ENCODE assay signal across 1 cellular context in genomic region chr4:6909113-6909969, GRCh38.
A peak's percentile ranks its signal among the peaks of the same experiment; 100 is the strongest.
TF ChIP-seq lines count a peak whose summit lies in the region.

Gene TBC1D14, plus strand, starts transcription at chr4:6909826. Its CDS starts 13,564 bp downstream, at chr4:6923390.

TF ChIP-seq in HepG2, 621 proteins besides CTCF, POLR2A, EP300 and RAD21 (continued from another document and continues in another):
- TF ChIP-seq ZFP91 (CRISPR knock-in tag; IDR thresholded peaks at IDR 0.05; ENCODE audit: borderline replicate concordance) (peak; percentile 65; the same call in 1 of the 2 replicates), HNRNPL (IDR thresholded peaks at IDR 0.05; ENCODE audit: low read depth, low read length) (peak; percentile 56; the same call in 1 of the 2 replicates), REL (CRISPR knock-in tag; conservative IDR thresholded peaks at IDR 0.05) (no peak), ZNF703 (CRISPR knock-in tag; IDR thresholded peaks at IDR 0.05; ENCODE audit: borderline replicate concordance) (0 out of 2 replicates have a peak, but pooled peaks have one; percentile 36), PHF21A (CRISPR knock-in tag; IDR thresholded peaks at IDR 0.05) (peak; percentile 66), KLF13 (CRISPR knock-in tag; IDR thresholded peaks at IDR 0.05) (no peak), ZNF207 (IDR thresholded peaks at IDR 0.05; ENCODE audit: borderline replicate concordance) (no peak), TFE3 (CRISPR knock-in tag; IDR thresholded peaks at IDR 0.05) (no peak), AHDC1 (CRISPR knock-in tag; IDR thresholded peaks at IDR 0.05; ENCODE audit: borderline replicate concordance) (no peak), NR2C2 (CRISPR knock-in tag; IDR thresholded peaks at IDR 0.05; ENCODE audit: borderline replicate concordance) (peak; percentile 46; the same call in 1 of the 2 replicates), ZNF546 (CRISPR knock-in tag; conservative IDR thresholded peaks at IDR 0.05) (0 out of 2 replicates have a peak, but pooled peaks have one; percentile 62), ZNF816 (CRISPR knock-in tag; IDR thresholded peaks at IDR 0.05; ENCODE audit: borderline replicate concordance) (peak; percentile 56; the same call in 1 of the 2 replicates), SIN3B (IDR thresholded peaks at IDR 0.05; ENCODE audit: low read length) (peak; percentile 68), SALL2 (CRISPR knock-in tag; IDR thresholded peaks at IDR 0.05) (0 out of 2 replicates have a peak, but pooled peaks have one; percentile 17), BRD4 (CRISPR knock-in tag; IDR thresholded peaks at IDR 0.05) (peak; percentile 21; the same call in 1 of the 2 replicates), CHD2 (IDR thresholded peaks at IDR 0.05; ENCODE audit: low read depth, low read length) (0 out of 2 replicates have a peak, but pooled peaks have one; percentile 46), SNAPC2 (CRISPR knock-in tag; IDR thresholded peaks at IDR 0.05) (0 out of 2 replicates have a peak, but pooled peaks have one; percentile 62), U2AF1 (optimal IDR thresholded peaks at IDR 0.05; ENCODE audit: low read depth, low read length) (peak; percentile 92), RBM39 (IDR thresholded peaks at IDR 0.05; ENCODE audit: low read depth, low read length, poor library complexity, severe bottlenecking) (peak; percentile 64), REPIN1 (CRISPR knock-in tag; IDR thresholded peaks at IDR 0.05; ENCODE audit: borderline replicate concordance, low read depth) (peak; percentile 42; the same call in 1 of the 2 replicates), MEF2D (CRISPR knock-in tag; IDR thresholded peaks at IDR 0.05) (0 out of 2 replicates have a peak, but pooled peaks have one; percentile 19), FOSL2 (CRISPR knock-in tag; IDR thresholded peaks at IDR 0.05) (no peak), IRF2 (CRISPR knock-in tag; IDR thresholded peaks at IDR 0.05) (peak; percentile 42; the same call in 1 of the 2 replicates), ATF2 (CRISPR knock-in tag; IDR thresholded peaks at IDR 0.05) (peak; percentile 47; the same call in 1 of the 2 replicates), MXI1 (IDR thresholded peaks at IDR 0.05; ENCODE audit: borderline replicate concordance, low read depth, low read length) (no peak; the same call in 2 of the 3 replicates), NKX3-1 (CRISPR knock-in tag; IDR thresholded peaks at IDR 0.05) (no peak), MTA3 (CRISPR knock-in tag; IDR thresholded peaks at IDR 0.05) (no peak), ZBTB43 (CRISPR knock-in tag; conservative IDR thresholded peaks at IDR 0.05) (0 out of 2 replicates have a peak, but pooled peaks have one; percentile 42), GABPB1 (CRISPR knock-in tag; IDR thresholded peaks at IDR 0.05) (peak; percentile 89), ZNF687 (CRISPR knock-in tag; IDR thresholded peaks at IDR 0.05) (peak; percentile 79), ZNF800 (CRISPR knock-in tag; IDR thresholded peaks at IDR 0.05) (no peak), ZBTB3 (CRISPR knock-in tag; IDR thresholded peaks at IDR 0.05; ENCODE audit: borderline replicate concordance, low read depth) (0 out of 2 replicates have a peak, but pooled peaks have one; percentile 43), ZMYM3 (CRISPR knock-in tag; IDR thresholded peaks at IDR 0.05) (peak; percentile 48; the same call in 1 of the 2 replicates), ZFX (CRISPR knock-in tag; IDR thresholded peaks at IDR 0.05; ENCODE audit: low read depth) (peak; percentile 55), SMYD3 (CRISPR knock-in tag; IDR thresholded peaks at IDR 0.05) (0 out of 2 replicates have a peak, but pooled peaks have one; percentile 61), KLF16 (CRISPR knock-in tag; IDR thresholded peaks at IDR 0.05) (peak in 1 of 2 experiments; percentile 84; a peak in 2 of 4 replicates), ZNF280B (CRISPR knock-in tag; IDR thresholded peaks at IDR 0.05; ENCODE audit: borderline replicate concordance) (peak; percentile 50; the same call in 1 of the 2 replicates)
